12 cellular contexts compared by ENCODE assay signal in the genomic region with DNA sequence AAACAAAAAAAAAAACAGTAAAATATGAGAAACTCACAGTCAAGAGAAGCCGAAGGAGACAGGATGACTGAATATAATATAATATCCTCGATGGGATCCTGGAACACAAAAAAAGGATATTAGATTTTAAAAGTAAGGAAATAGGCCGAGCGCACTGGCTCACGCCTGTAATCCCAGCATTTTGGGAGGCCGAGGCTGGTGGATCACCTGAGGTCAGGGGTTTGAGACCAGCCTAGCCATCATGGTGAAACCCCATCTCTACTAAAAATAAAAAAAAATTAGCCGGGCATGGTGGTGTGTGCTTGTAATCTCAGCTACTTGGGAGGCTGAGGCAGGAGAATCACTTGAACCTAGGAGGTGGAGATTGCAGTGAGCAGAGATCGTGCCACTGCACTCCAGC. TPM values are rescaled to one million over a fixed set of nuclear protein-coding genes. Genes with fewer than 3 reads are reported as not detected.
"Had no signal": no experiment of that assay in that cellular context is flagged by ENCODE, and none has a peak within 500 bp of the region (broad histone marks: within the 10 kb centered on the region; RNA-seq: fewer than 3 reads in every experiment).

A gene with protein sequence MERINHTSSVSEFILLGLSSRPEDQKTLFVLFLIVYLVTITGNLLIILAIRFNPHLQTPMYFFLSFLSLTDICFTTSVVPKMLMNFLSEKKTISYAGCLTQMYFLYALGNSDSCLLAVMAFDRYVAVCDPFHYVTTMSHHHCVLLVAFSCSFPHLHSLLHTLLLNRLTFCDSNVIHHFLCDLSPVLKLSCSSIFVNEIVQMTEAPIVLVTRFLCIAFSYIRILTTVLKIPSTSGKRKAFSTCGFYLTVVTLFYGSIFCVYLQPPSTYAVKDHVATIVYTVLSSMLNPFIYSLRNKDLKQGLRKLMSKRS (minus strand): TSS at position 101 of the 400 bp plus-strand sequence. CDS start 14,907 bp downstream, outside the sequence.

RNA-seq across cellular contexts. Expression of the gene that starts here (rescaled TPM):
- total RNA-seq: naive thymus-derived CD8-positive, alpha-beta T cell; neural crest cell; occipital lobe; omental fat pad; osteocyte; progenitor cell of endocrine pancreas; psoas muscle; renal cortical epithelial cell; right lobe of liver; skeletal muscle tissue; smooth muscle cell had no signal
- polyA plus RNA-seq: naive thymus-derived CD8-positive, alpha-beta T cell; psoas muscle; sigmoid colon; smooth muscle cell had no signal
